In genomic region chr3:177107840-177108239, GRCh38 we compare ENCODE assay signal across 23 cellular contexts.
"Had no signal": no experiment of that assay in that cellular context is flagged by ENCODE, and none has a peak within 500 bp of the region (broad histone marks: within the 10 kb centered on the region; RNA-seq: fewer than 3 reads in every experiment).

No MANE protein-coding gene starts in this region.

- H3K9me3 ChIP-seq: adrenal gland, body of pancreas had no signal

- H3K4me3 ChIP-seq: adrenal gland, body of pancreas had no signal

- H3K36me3 ChIP-seq: adrenal gland had no signal

- H3K27ac ChIP-seq: adrenal gland, body of pancreas had no signal

- ATAC-seq: activated CD8-positive, alpha-beta T cell treated with anti-CD3 and anti-CD28 coated beads for 36 hours; activated naive CD4-positive, alpha-beta T cell treated with anti-CD3 and anti-CD28 coated beads, Interleukin-2, amount 50 U/mL, for 72 hours; body of pancreas had no signal

- DNase-seq: activated CD4-positive, alpha-beta T cell treated with anti-CD3 and anti-CD28 coated beads, Interleukin-2, amount 10 ng/mL, durations not matched to agents 24 days and 14 days; activated CD4-positive, alpha-beta T cell treated with anti-CD3 and anti-CD28 coated beads, Interleukin-2, amount 50 U/mL, for 4 hours; activated CD8-positive, alpha-beta T cell treated with anti-CD3 and anti-CD28 coated beads for 36 hours; activated gamma-delta T cell treated with Interleukin-2 at 50 U/mL for 16 hours; activated naive CD4-positive, alpha-beta T cell treated with anti-CD3 and anti-CD28 coated beads for 36 hours; activated T-cell treated with anti-CD3 and anti-CD28 coated beads, Interleukin-2, amount 50 U/mL, for 24 hours; adrenal gland; body of pancreas; caudate nucleus; cerebellar nuclear complex; MM.1S; NCI-H1092 treated with DMSO at 0.1 percent for 48 hours; NCI-H1417; NCI-H146; NCI-H187; NCI-H2107; NCI-H2171; NCI-H510A; NCI-H526; NCI-H748 treated with DMSO at 0.1 percent for 48 hours; NK-92 treated with Interleukin-12 subunit alpha and Interleukin-12 subunit beta, amount 100 ng/mL, for 24 hours; Right ventricle myocardium superior had no signal

- H3K27me3 ChIP-seq: adrenal gland, body of pancreas had no signal
